ENCODE assay signal across 8 cellular contexts in genomic region chr16:80924372-80924978, GRCh38.
DNase-seq lines count a peak whose midpoint lies in the region; ATAC-seq and TF ChIP-seq lines count a peak whose summit lies in the region.

No MANE protein-coding gene starts in this region.

- H3K27me3 Mint-ChIP-seq in activated CD4-positive, alpha-beta T cell treated with anti-CD3 and anti-CD28 coated beads for 36 hours = peaks cover 17% of the 10 kb centered on the region

- H3K9me3 Mint-ChIP-seq in activated CD4-positive, alpha-beta T cell treated with anti-CD3 and anti-CD28 coated beads for 36 hours (ENCODE audit: low read depth) = no peaks in the 10 kb centered on the region

- no peak overlapping the region for H3K4me3 ChIP-seq in epithelial cell of proximal tubule (ENCODE audit: low read depth, low read length)

- no peaks in the 10 kb centered on the region for H3K4me1 Mint-ChIP-seq in activated CD4-positive, alpha-beta T cell treated with anti-CD3 and anti-CD28 coated beads for 36 hours

- CTCF ChIA-PET in activated CD4-positive, alpha-beta T cell treated with anti-CD3 and anti-CD28 coated beads for 36 hours (lab: Charles Lee) = interaction anchor here (0.5 to 2.1 kb wide), 10 partner anchors 9 to 815 kb away, joined by 3 to 11 read pairs (median 3); no protein-coding TSS in a partner anchor

- H3K27ac Mint-ChIP-seq in activated CD4-positive, alpha-beta T cell treated with anti-CD3 and anti-CD28 coated beads for 36 hours = no peak overlapping the region

- intact Hi-C loops in activated CD4-positive, alpha-beta T cell treated with anti-CD3 and anti-CD28 coated beads for 36 hours (cut with DNase I, micrococcal nuclease) = loop anchor here (1.0 to 2.0 kb wide), 3 partner anchors 25 to 110 kb away; partner anchors contain the start of gene ATMIN (in 1 of the 2)

- H3K4me3 Mint-ChIP-seq in activated CD4-positive, alpha-beta T cell treated with anti-CD3 and anti-CD28 coated beads for 36 hours = no peak overlapping the region

- peak; percentile 91 for TF ChIP-seq CTCF in epithelial cell of proximal tubule (conservative IDR thresholded peaks at IDR 0.05; ENCODE audit: low read depth, low read length)

- ATAC-seq in activated CD4-positive, alpha-beta T cell treated with anti-CD3 and anti-CD28 coated beads for 36 hours = peak; percentile 71

- no peaks in the 10 kb centered on the region for H3K36me3 Mint-ChIP-seq in activated CD4-positive, alpha-beta T cell treated with anti-CD3 and anti-CD28 coated beads for 36 hours (ENCODE audit: low read depth)

- peak; percentile 65 for DNase-seq in NCI-H2107 treated with DMSO at 0.1 percent for 48 hours (lab: John Stamatoyannopoulos, UW; ENCODE audit: unreplicated experiment)
- no peak for DNase-seq in NCI-H2107 (lab: John Stamatoyannopoulos, UW)
- DNase-seq in HT-29 (ENCODE audit: low spot score) = peak; percentile 70
- peak; percentile 76 for DNase-seq in activated CD4-positive, alpha-beta T cell treated with anti-CD3 and anti-CD28 coated beads for 36 hours
- no peak for DNase-seq in epithelial cell of proximal tubule (ENCODE audit: low read depth)
- peak in 31 of 56 donors; percentile 1 to 61 (median 10) for DNase-seq in nucleus accumbens (lab: John Stamatoyannopoulos, UW)
- DNase-seq in NCI-H510A (lab: John Stamatoyannopoulos, UW) = no peak
- no peak for DNase-seq in cerebellum (ENCODE audit: low spot score)

- POLR2A ChIA-PET in activated CD4-positive, alpha-beta T cell treated with anti-CD3 and anti-CD28 coated beads for 36 hours (lab: Charles Lee) = no interaction called here

Comparison
In these comparisons a context has a peak if more than half of its experiments do, and no peak if none do; other contexts are left out.
1. DNase-seq: peak in NCI-H2107 treated with DMSO at 0.1 percent for 48 hours (single experiment), HT-29 (single experiment), activated CD4-positive, alpha-beta T cell treated with anti-CD3 and anti-CD28 coated beads for 36 hours (single experiment) and nucleus accumbens (31 of 56); none in NCI-H2107 (single experiment), epithelial cell of proximal tubule (single experiment), NCI-H510A (single experiment) and cerebellum (single experiment).